Comparison of ENCODE assay signal across 13 cellular contexts in the genomic region with DNA sequence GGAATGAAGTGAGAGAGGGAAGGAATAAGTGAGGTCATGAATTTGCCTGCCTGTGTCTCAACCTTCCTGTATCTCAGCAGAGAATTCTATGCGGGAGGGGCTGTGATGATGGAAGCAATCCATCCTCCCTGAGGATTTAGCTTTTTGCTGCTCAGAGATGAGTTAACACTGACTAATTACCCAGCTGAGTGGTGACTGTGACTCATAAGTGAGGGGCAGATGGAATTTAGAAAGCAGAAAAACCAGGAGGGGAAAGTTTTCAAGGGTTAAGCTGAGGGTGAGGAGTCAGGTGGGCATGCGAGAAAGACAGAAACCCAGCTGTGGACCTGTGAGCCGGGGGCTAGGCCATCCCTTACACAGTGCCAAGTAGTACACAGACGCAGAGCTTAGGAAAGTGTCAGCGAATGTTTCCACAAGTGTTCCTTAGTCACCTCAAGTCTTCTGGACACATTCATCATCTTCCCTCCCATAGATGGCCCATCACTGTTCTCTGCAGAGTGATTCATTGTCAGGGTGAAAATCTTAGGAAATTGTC.
A peak's percentile ranks its signal among the peaks of the same experiment; 100 is the strongest.
DNase-seq lines count a peak whose midpoint lies in the region; ATAC-seq, FAIRE-seq and TF ChIP-seq lines count a peak whose summit lies in the region.
"Had no signal": no experiment of that assay in that cellular context is flagged by ENCODE, and none has a peak within 500 bp of the region (broad histone marks: within the 10 kb centered on the region; RNA-seq: fewer than 3 reads in every experiment).

No MANE protein-coding gene starts in this region.

- H3K36me3 Mint-ChIP-seq in activated CD8-positive, alpha-beta memory T cell treated with anti-CD3 and anti-CD28 coated beads, Interleukin-2, amount 10 ng/mL, durations not matched to agents 7 days and 5 days, result no peaks in the 10 kb centered on the region

- no peak overlapping the region; the same call in 1 of the 2 replicates for H3K4me2 ChIP-seq in SK-N-SH

- CTCF ChIA-PET in SK-N-SH (lab: Yijun Ruan, JAX), result interaction anchor here (1.6 kb wide), 1 partner anchor 23 kb away, joined by 6 read pairs; no protein-coding TSS in a partner anchor
- CTCF ChIA-PET in activated CD8-positive, alpha-beta memory T cell treated with anti-CD3 and anti-CD28 coated beads, Interleukin-2, amount 10 ng/mL, durations not matched to agents 7 days and 5 days (lab: Charles Lee), result interaction anchor here (1.0 kb wide), 1 partner anchor 25 kb away, joined by 3 read pairs; no protein-coding TSS in a partner anchor

- no peak for TF ChIP-seq POLR2A in gastroesophageal sphincter (IDR thresholded peaks at IDR 0.05)
- TF ChIP-seq POLR2A in suprapubic skin (IDR thresholded peaks at IDR 0.05), result no peak

- no peaks in the 10 kb centered on the region for H3K27me3 ChIP-seq in right cardiac atrium (ENCODE audit: control insufficient read depth, insufficient read depth)
- no peaks in the 10 kb centered on the region for H3K27me3 ChIP-seq in SK-N-SH (ENCODE audit: insufficient read depth)
- H3K27me3 ChIP-seq in gastroesophageal sphincter, result no peaks in the 10 kb centered on the region
- no peaks in the 10 kb centered on the region for H3K27me3 ChIP-seq in suprapubic skin
- H3K27me3 ChIP-seq: BE2C, cardiac muscle cell had no signal

- 68% methylated on average over 5 of the region's 5 CpGs for whole genome bisulfite sequencing in right cardiac atrium
- 34% methylated on average over 5 of the region's 5 CpGs for WGBS in SK-N-SH (ENCODE audit: low lambda C conversion rate)
- WGBS in gastroesophageal sphincter (ENCODE audit: low coverage in 1 of 2), 2 donors, result 36 to 40% methylated on average over 1 to 5 of the region's 5 CpGs
- WGBS in suprapubic skin, result 75% methylated on average over 5 of the region's 5 CpGs

- ATAC-seq in Right ventricle myocardium inferior (peak; percentile 77), right cardiac atrium (no peak), gastroesophageal sphincter (peak; percentile 93), GM21381 (IDR thresholded peaks at IDR 0.05; ENCODE audit: unreplicated experiment) (no peak)
- ATAC-seq in activated CD8-positive, alpha-beta memory T cell treated with anti-CD3 and anti-CD28 coated beads, Interleukin-2, amount 10 ng/mL, durations not matched to agents 7 days and 5 days, result no peak

- no peaks in the 10 kb centered on the region for H3K9me2 ChIP-seq in SK-N-SH

- H3K27ac Mint-ChIP-seq in activated CD8-positive, alpha-beta memory T cell treated with anti-CD3 and anti-CD28 coated beads, Interleukin-2, amount 10 ng/mL, durations not matched to agents 7 days and 5 days, result no peak overlapping the region
- H3K27ac Mint-ChIP-seq: T-helper 2 cell treated with Interferon-gamma antibody and Interleukin-4, amounts not matched to agents 5 μg/mL and 100 μg/mL, for 36 hours had no signal

- no peak overlapping the region for H2AFZ ChIP-seq in SK-N-SH (ENCODE audit: low read depth)

- no peaks in the 10 kb centered on the region for H3K36me3 ChIP-seq in SK-N-SH (replicated peaks in 1 of 2; ENCODE audit: control insufficient read depth in 1 of 2, insufficient read depth in 2 of 2, low read length in 1 of 2)
- H3K36me3 ChIP-seq in gastroesophageal sphincter, result no peaks in the 10 kb centered on the region
- H3K36me3 ChIP-seq in suprapubic skin, result no peaks in the 10 kb centered on the region
- H3K36me3 ChIP-seq: BE2C, cardiac muscle cell had no signal

- DNase-seq in Right ventricle myocardium inferior (ENCODE audit: missing footprints), result no peak
- DNase-seq in right cardiac atrium, result no peak
- no peak for DNase-seq in SK-N-SH
- DNase-seq in suprapubic skin (ENCODE audit: low spot score in 2 of 2), result peak in 1 of 2 donors; percentile 64
- DNase-seq in activated CD8-positive, alpha-beta memory T cell treated with anti-CD3 and anti-CD28 coated beads, Interleukin-2, amount 10 ng/mL, durations not matched to agents 7 days and 5 days, result no peak
- DNase-seq in D721Med (ENCODE audit: insufficient read length, low spot score), result no peak
- DNase-seq: BE2C, NCI-H748 treated with DMSO at 0.1 percent for 48 hours had no signal

- H3K4me1 ChIP-seq in right cardiac atrium (ENCODE audit: control insufficient read depth, insufficient read depth, low read length) (no peaks in the 10 kb centered on the region), SK-N-SH (ENCODE audit: control insufficient read depth in 1 of 2, insufficient read depth in 2 of 2, low read depth in 1 of 2, low read length in 1 of 2) (no peaks in the 10 kb centered on the region), gastroesophageal sphincter (no peaks in the 10 kb centered on the region), suprapubic skin (no peaks in the 10 kb centered on the region)
- H3K4me1 ChIP-seq: BE2C had no signal

- H4K20me1 ChIP-seq in SK-N-SH (ENCODE audit: insufficient read depth), result no peaks in the 10 kb centered on the region

- H3K27me3 Mint-ChIP-seq in activated CD8-positive, alpha-beta memory T cell treated with anti-CD3 and anti-CD28 coated beads, Interleukin-2, amount 10 ng/mL, durations not matched to agents 7 days and 5 days, result no peaks in the 10 kb centered on the region

- POLR2A ChIA-PET in SK-N-SH (lab: Yijun Ruan, JAX), result no interaction called here

- TF ChIP-seq EP300 in SK-N-SH (IDR thresholded peaks at IDR 0.05; ENCODE audit: borderline replicate concordance in 1 of 2, low read depth in 1 of 2, low read length in 1 of 2), result no peak
- TF ChIP-seq EP300 in gastroesophageal sphincter (IDR thresholded peaks at IDR 0.05), result no peak
- no peak for TF ChIP-seq EP300 in suprapubic skin (IDR thresholded peaks at IDR 0.05)

- H3K4me1 Mint-ChIP-seq in activated CD8-positive, alpha-beta memory T cell treated with anti-CD3 and anti-CD28 coated beads, Interleukin-2, amount 10 ng/mL, durations not matched to agents 7 days and 5 days, result no peaks in the 10 kb centered on the region
- H3K4me1 Mint-ChIP-seq: neural crest cell had no signal

- H3K27ac ChIP-seq in right cardiac atrium (ENCODE audit: low read length), result no peak overlapping the region
- H3K27ac ChIP-seq in SK-N-SH (ENCODE audit: low read depth in 2 of 2, low read length in 1 of 2), result no peak overlapping the region; a peak in 1 of 4 replicates
- H3K27ac ChIP-seq in gastroesophageal sphincter, result peak overlapping the region in 2 of 4 donors; percentile 46 to 51
- H3K27ac ChIP-seq in suprapubic skin, result peak overlapping the region; percentile 65
- H3K27ac ChIP-seq: cardiac muscle cell had no signal

- TF ChIP-seq CTCF in SK-N-SH (IDR thresholded peaks at IDR 0.05) (no peak), gastroesophageal sphincter (IDR thresholded peaks at IDR 0.05) (no peak), suprapubic skin (IDR thresholded peaks at IDR 0.05) (no peak), D721Med (IDR thresholded peaks at IDR 0.05; ENCODE audit: insufficient read depth, missing control alignments) (no peak)

- no peaks in the 10 kb centered on the region for H3F3A ChIP-seq in SK-N-SH (replicated peaks; ENCODE audit: insufficient read depth)

- H3K4me3 Mint-ChIP-seq in activated CD8-positive, alpha-beta memory T cell treated with anti-CD3 and anti-CD28 coated beads, Interleukin-2, amount 10 ng/mL, durations not matched to agents 7 days and 5 days, result no peak overlapping the region
- H3K4me3 Mint-ChIP-seq: neural crest cell; T-helper 2 cell treated with Interferon-gamma antibody and Interleukin-4, amounts not matched to agents 5 μg/mL and 100 μg/mL, for 36 hours had no signal

- intact Hi-C loops in Right ventricle myocardium inferior (cut with DNase I) (no loop called here), right cardiac atrium (cut with DNase I) (no loop called here)

- H3K4me3 ChIP-seq in right cardiac atrium (ENCODE audit: low read length) (no peak overlapping the region), SK-N-SH (ENCODE audit: low read depth in 2 of 2, low read length in 1 of 2) (no peak overlapping the region), gastroesophageal sphincter (no peak overlapping the region), suprapubic skin (no peak overlapping the region)
- H3K4me3 ChIP-seq: cardiac muscle cell had no signal

- no peaks in the 10 kb centered on the region for H3K79me2 ChIP-seq in SK-N-SH (ENCODE audit: insufficient read depth)

- no peak overlapping the region for H3K9ac ChIP-seq in SK-N-SH

- no peak for FAIRE-seq in D721Med (lab: Jason Lieb, UNC)

- H3K9me3 ChIP-seq in right cardiac atrium (ENCODE audit: control insufficient read depth, low read length), result no peaks in the 10 kb centered on the region
- H3K9me3 ChIP-seq in SK-N-SH, result no peaks in the 10 kb centered on the region
- H3K9me3 ChIP-seq in gastroesophageal sphincter, result no peaks in the 10 kb centered on the region
- no peaks in the 10 kb centered on the region for H3K9me3 ChIP-seq in suprapubic skin
- H3K9me3 ChIP-seq: BE2C had no signal

- H3K9me3 Mint-ChIP-seq in activated CD8-positive, alpha-beta memory T cell treated with anti-CD3 and anti-CD28 coated beads, Interleukin-2, amount 10 ng/mL, durations not matched to agents 7 days and 5 days (ENCODE audit: low read depth), result peaks cover 2% of the 10 kb centered on the region
- H3K9me3 Mint-ChIP-seq: T-helper 2 cell treated with Interferon-gamma antibody and Interleukin-4, amounts not matched to agents 5 μg/mL and 100 μg/mL, for 36 hours had no signal

- no peak for TF ChIP-seq RAD21 in SK-N-SH (IDR thresholded peaks at IDR 0.05; ENCODE audit: low read length)

TF ChIP-seq in SK-N-SH, 30 proteins besides CTCF, POLR2A, EP300 and RAD21 (continues in another document):
- peak; percentile 19; the same call in 1 of the 2 replicates for TF ChIP-seq FOSL2 (IDR thresholded peaks at IDR 0.05; ENCODE audit: borderline replicate concordance, low read depth)
- TF ChIP-seq POLR2AphosphoS5 (IDR thresholded peaks at IDR 0.05; ENCODE audit: low read depth, low read length), result no peak
- no peak for TF ChIP-seq JUND (IDR thresholded peaks at IDR 0.05)
- TF ChIP-seq, protein P1, sequence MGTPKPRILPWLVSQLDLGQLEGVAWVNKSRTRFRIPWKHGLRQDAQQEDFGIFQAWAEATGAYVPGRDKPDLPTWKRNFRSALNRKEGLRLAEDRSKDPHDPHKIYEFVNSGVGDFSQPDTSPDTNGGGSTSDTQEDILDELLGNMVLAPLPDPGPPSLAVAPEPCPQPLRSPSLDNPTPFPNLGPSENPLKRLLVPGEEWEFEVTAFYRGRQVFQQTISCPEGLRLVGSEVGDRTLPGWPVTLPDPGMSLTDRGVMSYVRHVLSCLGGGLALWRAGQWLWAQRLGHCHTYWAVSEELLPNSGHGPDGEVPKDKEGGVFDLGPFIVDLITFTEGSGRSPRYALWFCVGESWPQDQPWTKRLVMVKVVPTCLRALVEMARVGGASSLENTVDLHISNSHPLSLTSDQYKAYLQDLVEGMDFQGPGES (IDR thresholded peaks at IDR 0.05; ENCODE audit: low read depth, low read length), result no peak
- TF ChIP-seq CHD2 (IDR thresholded peaks at IDR 0.05; ENCODE audit: low read length, partially characterized antibody), result no peak
- no peak for TF ChIP-seq MEF2A (IDR thresholded peaks at IDR 0.05; ENCODE audit: borderline replicate concordance, low read depth)
- TF ChIP-seq EZH2phosphoT487 (IDR thresholded peaks at IDR 0.05; ENCODE audit: borderline replicate concordance, low read depth), result no peak

Comparison
In these comparisons a context has a peak if more than half of its experiments do, and no peak if none do; other contexts are left out.
1. ATAC-seq: peak in Right ventricle myocardium inferior (single experiment) and gastroesophageal sphincter (single experiment); none in right cardiac atrium (0 of 2), GM21381 (single experiment) and activated CD8-positive, alpha-beta memory T cell treated with anti-CD3 and anti-CD28 coated beads, Interleukin-2, amount 10 ng/mL, durations not matched to agents 7 days and 5 days (single experiment).